ENCODE assay signal across 16 cellular contexts in genomic region chr16:22955461-22956145, GRCh38.
DNase-seq lines count a peak whose midpoint lies in the region; ATAC-seq, FAIRE-seq and TF ChIP-seq lines count a peak whose summit lies in the region.
"Had no signal": no experiment of that assay in that cellular context is flagged by ENCODE, and none has a peak within 500 bp of the region (broad histone marks: within the 10 kb centered on the region; RNA-seq: fewer than 3 reads in every experiment).

No MANE protein-coding gene starts in this region.

- H3K4me1 ChIP-seq in GM23338 (ENCODE audit: insufficient read depth): peaks cover 10% of the 10 kb centered on the region
- peaks cover 0 to 19% of the 10 kb centered on the region in 2 experiments; a peak in 2 of 4 replicates for H3K4me1 ChIP-seq in SK-N-SH (ENCODE audit: control insufficient read depth in 1 of 2, insufficient read depth in 2 of 2, low read depth in 1 of 2, low read length in 1 of 2)
- H3K4me1 ChIP-seq: A549 had no signal

- no peaks in the 10 kb centered on the region for H3K9me3 ChIP-seq in SK-N-SH
- H3K9me3 ChIP-seq: A549; BLaER1 treated with 17β-estradiol and CSF1 and Interleukin-3, amounts not matched to agents 10 nM and 100 nM had no signal

- no peak overlapping the region for H3K4me3 Mint-ChIP-seq in GM23338
- no peak overlapping the region for H3K4me3 Mint-ChIP-seq in WTC11
- H3K4me3 Mint-ChIP-seq: CD4-positive, CD25-positive, alpha-beta regulatory T cell had no signal

- H3K79me2 ChIP-seq in GM23338 (replicated peaks; ENCODE audit: insufficient read depth) (no peaks in the 10 kb centered on the region), SK-N-SH (ENCODE audit: insufficient read depth) (no peaks in the 10 kb centered on the region)

- FAIRE-seq in H54 (lab: Jason Lieb, UNC): no peak
- FAIRE-seq: A549, GM19239 had no signal

- H3K27ac Mint-ChIP-seq in GM23338: no peak overlapping the region
- no peak overlapping the region for H3K27ac Mint-ChIP-seq in WTC11
- H3K27ac Mint-ChIP-seq: CD4-positive, CD25-positive, alpha-beta regulatory T cell had no signal

- H3K4me1 Mint-ChIP-seq in GM23338: peaks cover 9% of the 10 kb centered on the region
- peaks cover 13% of the 10 kb centered on the region for H3K4me1 Mint-ChIP-seq in WTC11
- H3K4me1 Mint-ChIP-seq: CD4-positive, CD25-positive, alpha-beta regulatory T cell had no signal

- POLR2A ChIA-PET in SK-N-SH (lab: Yijun Ruan, JAX) (interaction anchor here (0.7 kb wide), 1 partner anchor 13 kb away, joined by 3 read pairs; no protein-coding TSS in a partner anchor), WTC11 (lab: Charles Lee) (no interaction called here)

- no peak overlapping the region for H3K27ac ChIP-seq in GM23338 (ENCODE audit: low read depth)
- H3K27ac ChIP-seq in SK-N-SH (ENCODE audit: low read depth in 2 of 2, low read length in 1 of 2): peak overlapping the region in 1 of 2 experiments; percentile 81; a peak in 2 of 4 replicates
- H3K27ac ChIP-seq: A549; BLaER1 treated with 17β-estradiol and CSF1 and Interleukin-3, amounts not matched to agents 10 nM and 100 nM; HL-60 had no signal

- H3F3A ChIP-seq in GM23338 (replicated peaks; ENCODE audit: low read depth): no peaks in the 10 kb centered on the region
- no peaks in the 10 kb centered on the region for H3F3A ChIP-seq in SK-N-SH (replicated peaks; ENCODE audit: insufficient read depth)

- no peaks in the 10 kb centered on the region for H3K9me2 ChIP-seq in GM23338 (ENCODE audit: insufficient read depth)
- H3K9me2 ChIP-seq in SK-N-SH: no peaks in the 10 kb centered on the region

- TF ChIP-seq EP300 in SK-N-SH (IDR thresholded peaks at IDR 0.05; ENCODE audit: borderline replicate concordance in 1 of 2, low read depth in 1 of 2, low read length in 1 of 2): peak in 1 of 2 experiments; percentile 76; a peak in 2 of 4 replicates

- CTCF ChIA-PET in SK-N-SH (lab: Yijun Ruan, JAX) (interaction anchor here (0.9 to 2.0 kb wide), 5 partner anchors 9 to 105 kb away, joined by 3 to 7 read pairs (median 3); no protein-coding TSS in a partner anchor), WTC11 (lab: Charles Lee) (interaction anchor here (1.1 kb wide), 1 partner anchor 22 kb away, joined by 5 read pairs; no protein-coding TSS in a partner anchor)

- no peak for ATAC-seq in GM23338
- ATAC-seq in WTC11: no peak
- ATAC-seq: A549, HCT116 had no signal

- no peak overlapping the region for H3K9ac ChIP-seq in SK-N-SH
- H3K9ac ChIP-seq: BLaER1 treated with 17β-estradiol and CSF1 and Interleukin-3, amounts not matched to agents 10 nM and 100 nM had no signal

- H2AFZ ChIP-seq in GM23338 (0 out of 2 replicates have a peak overlapping the region, but pooled peaks have one; percentile 47), SK-N-SH (ENCODE audit: low read depth) (no peak overlapping the region)

- H3K36me3 ChIP-seq in GM23338 (ENCODE audit: insufficient read depth) (no peaks in the 10 kb centered on the region), SK-N-SH (replicated peaks in 1 of 2; ENCODE audit: control insufficient read depth in 1 of 2, insufficient read depth in 2 of 2, low read length in 1 of 2) (no peaks in the 10 kb centered on the region)
- H3K36me3 ChIP-seq: BLaER1 treated with 17β-estradiol and CSF1 and Interleukin-3, amounts not matched to agents 10 nM and 100 nM had no signal

- no peak for TF ChIP-seq CTCF in GM23338 (conservative IDR thresholded peaks at IDR 0.05; ENCODE audit: low read depth in 2 of 2)
- no peak for TF ChIP-seq CTCF in SK-N-SH (IDR thresholded peaks at IDR 0.05)
- TF ChIP-seq CTCF in WTC11 (IDR thresholded peaks at IDR 0.05): no peak

- H3K4me3 ChIP-seq in GM23338: no peak overlapping the region
- H3K4me3 ChIP-seq in SK-N-SH (ENCODE audit: low read depth in 2 of 2, low read length in 1 of 2): no peak overlapping the region; a peak in 1 of 4 replicates
- H3K4me3 ChIP-seq: A549; BLaER1 treated with 17β-estradiol and CSF1 and Interleukin-3, amounts not matched to agents 10 nM and 100 nM had no signal

- H3K27me3 Mint-ChIP-seq in GM23338 (ENCODE audit: insufficient read depth, low read depth, poor library complexity) (no peaks in the 10 kb centered on the region), WTC11 (ENCODE audit: low read depth) (no peaks in the 10 kb centered on the region; the same call in 1 of the 2 replicates)

- H4K20me1 ChIP-seq in GM23338 (replicated peaks; ENCODE audit: insufficient read depth) (no peaks in the 10 kb centered on the region; the same call in 1 of the 2 replicates), SK-N-SH (ENCODE audit: insufficient read depth) (no peaks in the 10 kb centered on the region)
- H4K20me1 ChIP-seq: BLaER1 treated with 17β-estradiol and CSF1 and Interleukin-3, amounts not matched to agents 10 nM and 100 nM had no signal

- H3K9me3 Mint-ChIP-seq in GM23338 (no peaks in the 10 kb centered on the region; the same call in 2 of the 3 replicates), WTC11 (no peaks in the 10 kb centered on the region)

- TF ChIP-seq RAD21 in SK-N-SH (IDR thresholded peaks at IDR 0.05; ENCODE audit: low read length): no peak

- WGBS in SK-N-SH (ENCODE audit: low lambda C conversion rate): 11% methylated on average over 7 of the region's 7 CpGs

- H3K4me2 ChIP-seq in GM23338 (no peak overlapping the region), SK-N-SH (no peak overlapping the region)
- H3K4me2 ChIP-seq: A549; BLaER1 treated with 17β-estradiol and CSF1 and Interleukin-3, amounts not matched to agents 10 nM and 100 nM had no signal

- no peaks in the 10 kb centered on the region for H3K27me3 ChIP-seq in GM23338 (ENCODE audit: insufficient read depth)
- H3K27me3 ChIP-seq in SK-N-SH (ENCODE audit: insufficient read depth): no peaks in the 10 kb centered on the region
- H3K27me3 ChIP-seq: BLaER1 treated with 17β-estradiol and CSF1 and Interleukin-3, amounts not matched to agents 10 nM and 100 nM had no signal

- DNase-seq in GM23338 (ENCODE audit: low spot score): no peak
- DNase-seq in SK-N-SH: peak; percentile 67
- peak; percentile 28 for DNase-seq in left kidney (ENCODE audit: low read depth, low spot score)
- no peak for DNase-seq in WTC11 (ENCODE audit: low spot score)
- no peak for DNase-seq in H54 (ENCODE audit: insufficient read length, low spot score)
- no peak for DNase-seq in NAMALWA (ENCODE audit: low spot score)
- no peak for DNase-seq in NCI-H2107 (lab: John Stamatoyannopoulos, UW)
- DNase-seq: AML-193; CD4-positive, CD25-positive, alpha-beta regulatory T cell; DMS53; GF-D8 had no signal

- TF ChIP-seq POLR2A in H54 (IDR thresholded peaks at IDR 0.05; ENCODE audit: low read depth, low read length): no peak

- H3K36me3 Mint-ChIP-seq in GM23338 (ENCODE audit: low read depth) (no peaks in the 10 kb centered on the region), WTC11 (no peaks in the 10 kb centered on the region)
- H3K36me3 Mint-ChIP-seq: CD4-positive, CD25-positive, alpha-beta regulatory T cell had no signal

TF ChIP-seq in GM23338, 12 proteins besides CTCF, POLR2A, EP300 and RAD21 (continues in another document):
- TF ChIP-seq ZNF114 (CRISPR knock-in tag; IDR thresholded peaks at IDR 0.05): no peak
- no peak for TF ChIP-seq CREB1 (CRISPR knock-in tag; IDR thresholded peaks at IDR 0.05; ENCODE audit: low read depth)
- TF ChIP-seq ETS1 (IDR thresholded peaks at IDR 0.05): no peak
- TF ChIP-seq JUNB (IDR thresholded peaks at IDR 0.05; ENCODE audit: unreplicated experiment): no peak
- no peak for TF ChIP-seq EZH2 (IDR thresholded peaks at IDR 0.05; ENCODE audit: low read depth, unreplicated experiment)
- TF ChIP-seq STAT1 (IDR thresholded peaks at IDR 0.05; ENCODE audit: unreplicated experiment): no peak

TF ChIP-seq in SK-N-SH, 30 proteins besides CTCF, POLR2A, EP300 and RAD21:
- no peak for TF ChIP-seq POLR2AphosphoS5 (IDR thresholded peaks at IDR 0.05; ENCODE audit: low read depth, low read length)
- peak; percentile 70 for TF ChIP-seq GATA2 (CRISPR knock-in tag; IDR thresholded peaks at IDR 0.05)
- TF ChIP-seq SIN3A (IDR thresholded peaks at IDR 0.05; ENCODE audit: borderline replicate concordance, low read depth, low read length): no peak
- no peak for TF ChIP-seq GABPA (IDR thresholded peaks at IDR 0.05; ENCODE audit: low read depth)
- TF ChIP-seq MAX (IDR thresholded peaks at IDR 0.05; ENCODE audit: low read depth): no peak
- no peak for TF ChIP-seq MEF2A (IDR thresholded peaks at IDR 0.05; ENCODE audit: borderline replicate concordance, low read depth)
- TF ChIP-seq RCOR1 (IDR thresholded peaks at IDR 0.05; ENCODE audit: low read length): peak; percentile 21; the same call in 1 of the 2 replicates
- no peak for TF ChIP-seq EZH2phosphoT487 (IDR thresholded peaks at IDR 0.05; ENCODE audit: borderline replicate concordance, low read depth)
- TF ChIP-seq FOSL2 (IDR thresholded peaks at IDR 0.05; ENCODE audit: borderline replicate concordance, low read depth): no peak
- TF ChIP-seq SMC3 (IDR thresholded peaks at IDR 0.05; ENCODE audit: low read depth, low read length): no peak

TF ChIP-seq in WTC11, 78 proteins besides CTCF, POLR2A, EP300 and RAD21 (continues in another document):
- no peak for TF ChIP-seq ZNF416 (CRISPR knock-in tag; IDR thresholded peaks at IDR 0.05)
- no peak for TF ChIP-seq ZNF512 (CRISPR knock-in tag; IDR thresholded peaks at IDR 0.05; ENCODE audit: borderline replicate concordance)
- TF ChIP-seq FOXP4 (CRISPR knock-in tag; IDR thresholded peaks at IDR 0.05): no peak

Comparison
In these comparisons a context has a peak if more than half of its experiments do, and no peak if none do; other contexts are left out.
1. DNase-seq: peak in SK-N-SH (single experiment) and left kidney (single experiment); none in GM23338 (single experiment), WTC11 (single experiment), H54 (single experiment), NAMALWA (single experiment) and NCI-H2107 (single experiment).